ENCODE assay signal across 8 cellular contexts in the genomic region with DNA sequence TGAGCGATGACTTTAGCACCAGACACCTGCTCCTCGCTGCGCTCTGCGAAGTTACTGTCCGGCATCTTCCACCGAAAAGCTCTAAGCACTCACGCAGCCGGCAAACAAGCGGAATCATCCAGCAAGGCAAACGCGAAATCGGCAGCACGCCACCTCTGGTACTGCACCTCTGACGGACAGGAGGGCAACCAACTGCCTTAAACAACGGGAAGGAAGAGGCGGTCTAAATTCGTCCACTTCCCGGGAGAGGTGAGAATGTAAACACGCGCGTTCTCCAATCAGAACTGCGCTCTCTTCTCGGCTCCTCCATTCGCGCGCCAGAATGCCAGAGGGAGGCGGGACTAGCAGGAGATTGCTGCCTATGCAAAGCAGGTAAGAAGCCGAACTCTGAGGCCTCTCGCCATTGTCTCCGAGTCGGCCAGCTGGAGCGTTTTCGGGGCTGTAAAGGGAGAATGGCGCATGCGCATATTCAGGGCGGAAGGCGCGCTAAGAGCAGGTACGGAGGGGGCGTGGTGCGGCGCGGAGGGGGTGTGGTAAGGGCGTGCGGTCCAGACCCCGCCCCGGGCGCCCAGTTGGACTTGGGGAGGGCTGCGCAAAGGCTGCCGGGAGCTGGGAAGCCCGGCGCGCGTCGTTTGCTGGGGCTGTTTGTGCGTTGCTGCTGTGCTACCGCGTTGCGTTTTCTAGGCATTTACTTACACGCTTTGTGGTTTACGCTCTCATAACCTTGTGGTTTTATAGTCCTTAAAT. TPM values are rescaled to one million over a fixed set of nuclear protein-coding genes. Genes with fewer than 3 reads are reported as not detected.
A peak's percentile ranks its signal among the peaks of the same experiment; 100 is the strongest.
DNase-seq lines count a peak whose midpoint lies in the region; ATAC-seq and TF ChIP-seq lines count a peak whose summit lies in the region.

A gene with protein sequence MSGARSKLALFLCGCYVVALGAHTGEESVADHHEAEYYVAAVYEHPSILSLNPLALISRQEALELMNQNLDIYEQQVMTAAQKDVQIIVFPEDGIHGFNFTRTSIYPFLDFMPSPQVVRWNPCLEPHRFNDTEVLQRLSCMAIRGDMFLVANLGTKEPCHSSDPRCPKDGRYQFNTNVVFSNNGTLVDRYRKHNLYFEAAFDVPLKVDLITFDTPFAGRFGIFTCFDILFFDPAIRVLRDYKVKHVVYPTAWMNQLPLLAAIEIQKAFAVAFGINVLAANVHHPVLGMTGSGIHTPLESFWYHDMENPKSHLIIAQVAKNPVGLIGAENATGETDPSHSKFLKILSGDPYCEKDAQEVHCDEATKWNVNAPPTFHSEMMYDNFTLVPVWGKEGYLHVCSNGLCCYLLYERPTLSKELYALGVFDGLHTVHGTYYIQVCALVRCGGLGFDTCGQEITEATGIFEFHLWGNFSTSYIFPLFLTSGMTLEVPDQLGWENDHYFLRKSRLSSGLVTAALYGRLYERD (plus strand): TSS at position 347 of the 747 bp plus-strand sequence. CDS start 33,695 bp downstream, outside the sequence.
A gene (minus strand): TSS at position 171 of the 747 bp plus-strand sequence. CDS start 106 bp downstream, at position 65.

- H3K4me3 ChIP-seq in dorsolateral prefrontal cortex (peak within 1 kb of the TSS; percentile 56 to 96 (median 86)), lower lobe of right lung (peak within 1 kb of the TSS; percentile 74)

- CTCF ChIA-PET in activated CD4-positive, alpha-beta T cell treated with anti-CD3 and anti-CD28 coated beads for 36 hours (lab: Charles Lee), result interaction anchor here (0.6 to 1.3 kb wide), 4 partner anchors 21 to 1283 kb away, joined by 3 to 5 read pairs (median 3); no protein-coding TSS in a partner anchor

- H3K27me3 Mint-ChIP-seq in activated CD4-positive, alpha-beta T cell treated with anti-CD3 and anti-CD28 coated beads for 36 hours, result no peaks in the 10 kb centered on the region

- H3K27me3 ChIP-seq in dorsolateral prefrontal cortex (no peaks in the 10 kb centered on the region), lower lobe of right lung (ENCODE audit: low read depth) (no peaks in the 10 kb centered on the region)

- peak; percentile 92 for ATAC-seq in HG03442 (IDR thresholded peaks at IDR 0.05; ENCODE audit: unreplicated experiment)
- peak; percentile 94 for ATAC-seq in activated CD4-positive, alpha-beta T cell treated with anti-CD3 and anti-CD28 coated beads for 36 hours
- peak; percentile 98 to 99 for ATAC-seq in lower lobe of right lung

- TF ChIP-seq CTCF in dorsolateral prefrontal cortex (IDR thresholded peaks at IDR 0.05 in 54 of 56, conservative IDR thresholded peaks at IDR 0.05 in 2 of 56; ENCODE audit: low read depth in 1 of 56, partially characterized antibody in 56 of 56) (peak in 49 of 56 donors; percentile 13 to 52 (median 34)), lower lobe of right lung (IDR thresholded peaks at IDR 0.05) (peak; percentile 38)

- peaks cover 20% of the 10 kb centered on the region for H3K4me1 ChIP-seq in lower lobe of right lung

- H3K9me3 ChIP-seq in lower lobe of right lung, result no peaks in the 10 kb centered on the region

- H3K36me3 ChIP-seq in lower lobe of right lung, result peaks cover 26% of the 10 kb centered on the region

- peaks cover 2% of the 10 kb centered on the region for H3K9me3 Mint-ChIP-seq in activated CD4-positive, alpha-beta T cell treated with anti-CD3 and anti-CD28 coated beads for 36 hours (ENCODE audit: low read depth)

- peak within 1 kb of the TSS; percentile 100 for H3K4me3 Mint-ChIP-seq in activated CD4-positive, alpha-beta T cell treated with anti-CD3 and anti-CD28 coated beads for 36 hours

- intact Hi-C loops in activated CD4-positive, alpha-beta T cell treated with anti-CD3 and anti-CD28 coated beads for 36 hours (cut with DNase I, micrococcal nuclease), result loop anchor here (1.0 to 5.0 kb wide), 11 partner anchors 173 to 1423 kb away; a partner anchor contains a TSS
- intact Hi-C loops in dorsolateral prefrontal cortex (cut with DNase I), result loop anchor here in 1 of 2 donors (10.0 kb wide), 1 partner anchor 573 kb away; a partner anchor contains a TSS
- intact Hi-C loops in lower lobe of right lung (cut with DNase I), result no loop called here

- TF ChIP-seq POLR2A in GM19193 (IDR thresholded peaks at IDR 0.05; ENCODE audit: extremely low read depth, insufficient read depth, insufficient read length), result peak; percentile 94

- peak within 1 kb of the TSS; percentile 98 for H3K27ac Mint-ChIP-seq in activated CD4-positive, alpha-beta T cell treated with anti-CD3 and anti-CD28 coated beads for 36 hours

- H3K4me1 Mint-ChIP-seq in activated CD4-positive, alpha-beta T cell treated with anti-CD3 and anti-CD28 coated beads for 36 hours, result peaks cover 41% of the 10 kb centered on the region

- in situ Hi-C loops in ACHN (cut with HindIII; ENCODE audit: low pct_ligation_motif_present, low pct_unique_long_range_greater_than_20kb, low sequenced_read_pairs), result no loop called here

- H3K36me3 Mint-ChIP-seq in activated CD4-positive, alpha-beta T cell treated with anti-CD3 and anti-CD28 coated beads for 36 hours (ENCODE audit: low read depth), result peaks cover 34% of the 10 kb centered on the region

- H3K27ac ChIP-seq in dorsolateral prefrontal cortex, result peak within 1 kb of the TSS; percentile 71 to 98 (median 93)
- peak within 1 kb of the TSS; percentile 88 for H3K27ac ChIP-seq in lower lobe of right lung

- peak; percentile 99 for DNase-seq in ACHN
- DNase-seq in activated CD4-positive, alpha-beta T cell treated with anti-CD3 and anti-CD28 coated beads for 36 hours, result peak; percentile 99
- DNase-seq in dorsolateral prefrontal cortex, result peak; percentile 92 to 98 (median 97)
- DNase-seq in lower lobe of right lung, result peak; percentile 97
- peak; percentile 94 to 99 (median 99) for DNase-seq in stimulated activated CD4-positive, alpha-beta T cell treated with anti-CD3 and anti-CD28 coated beads, TNF-alpha, amount 100 ng/mL, for 48 hours (ENCODE audit: low read depth in 3 of 3)
- no peak for DNase-seq in DMS114 treated with DMSO at 0.1 percent for 48 hours (lab: John Stamatoyannopoulos, UW; ENCODE audit: unreplicated experiment)

- POLR2A ChIA-PET in activated CD4-positive, alpha-beta T cell treated with anti-CD3 and anti-CD28 coated beads for 36 hours (lab: Charles Lee), result interaction anchor here (0.5 to 1.7 kb wide), 4 partner anchors 12 to 396 kb away, joined by 3 to 5 read pairs (median 4); a partner anchor contains a TSS

RNA-seq across cellular contexts. Expression of the first gene that starts in this region (rescaled TPM):
- 1 to 10 TPM; 3.8 to 4.4 TPM for total RNA-seq in activated CD4-positive, alpha-beta T cell treated with anti-CD3 and anti-CD28 coated beads for 36 hours
- total RNA-seq in dorsolateral prefrontal cortex, result 10 to 100 TPM; 15.3 to 39.3 (median 24.9) TPM
- 24.2 TPM for total RNA-seq in lower lobe of right lung

RNA-seq across cellular contexts. Expression of the second gene that starts in this region (rescaled TPM):
- total RNA-seq in activated CD4-positive, alpha-beta T cell treated with anti-CD3 and anti-CD28 coated beads for 36 hours, result 10 to 100 TPM; 22.3 to 23.2 TPM
- 10 to 100 TPM; 24.5 to 48.9 (median 35.2) TPM for total RNA-seq in dorsolateral prefrontal cortex
- total RNA-seq in lower lobe of right lung, result 21.2 TPM
